In genomic region chr3:16511561-16512434, GRCh38 we compare ENCODE assay signal across 9 cellular contexts. TPM values are rescaled to one million over a fixed set of nuclear protein-coding genes. Genes with fewer than 3 reads are reported as not detected.
A peak's percentile ranks its signal among the peaks of the same experiment; 100 is the strongest.
DNase-seq lines count a peak whose midpoint lies in the region; ATAC-seq and TF ChIP-seq lines count a peak whose summit lies in the region.
"Had no signal": no experiment of that assay in that cellular context is flagged by ENCODE, and none has a peak within 500 bp of the region (broad histone marks: within the 10 kb centered on the region; RNA-seq: fewer than 3 reads in every experiment).

No MANE protein-coding gene starts in this region.

- H3K9me3 ChIP-seq in esophagus squamous epithelium = no peaks in the 10 kb centered on the region
- no peaks in the 10 kb centered on the region for H3K9me3 ChIP-seq in osteoblast (ENCODE audit: low read depth, low read length)
- H3K9me3 ChIP-seq in tibial artery = no peaks in the 10 kb centered on the region
- H3K9me3 ChIP-seq in PC-9 (ENCODE audit: insufficient read depth, low read depth) = no peaks in the 10 kb centered on the region

- H3K36me3 ChIP-seq in esophagus squamous epithelium (no peaks in the 10 kb centered on the region), osteoblast (ENCODE audit: insufficient read depth, low read length) (no peaks in the 10 kb centered on the region), tibial artery (no peaks in the 10 kb centered on the region), PC-9 (ENCODE audit: low read depth) (no peaks in the 10 kb centered on the region)

- intact Hi-C loops in esophagus squamous epithelium (cut with DNase I) (no loop called here), tibial artery (cut with DNase I; ENCODE audit: low total_unique reads) (loop anchor here (10.0 kb wide), 1 partner anchor 107 kb away; no protein-coding TSS in a partner anchor), PC-9 (cut with micrococcal nuclease; ENCODE audit: unreplicated experiment) (no loop called here)

- peaks cover 28% of the 10 kb centered on the region for H3K36me3 Mint-ChIP-seq in activated CD8-positive, alpha-beta memory T cell treated with anti-CD3 and anti-CD28 coated beads, Interleukin-2, amount 10 ng/mL, durations not matched to agents 7 days and 5 days

- H3K9me3 Mint-ChIP-seq in activated CD8-positive, alpha-beta memory T cell treated with anti-CD3 and anti-CD28 coated beads, Interleukin-2, amount 10 ng/mL, durations not matched to agents 7 days and 5 days (ENCODE audit: low read depth) = no peaks in the 10 kb centered on the region

- no peak for TF ChIP-seq CTCF in esophagus squamous epithelium (IDR thresholded peaks at IDR 0.05)
- TF ChIP-seq CTCF in osteoblast (IDR thresholded peaks at IDR 0.05; ENCODE audit: extremely low read depth, low read depth, low read length) = no peak
- no peak for TF ChIP-seq CTCF in tibial artery (IDR thresholded peaks at IDR 0.05)
- no peak for TF ChIP-seq CTCF in PC-9 (conservative IDR thresholded peaks at IDR 0.05)

- ATAC-seq in GM21737 (IDR thresholded peaks at IDR 0.05; ENCODE audit: unreplicated experiment) = peak; percentile 41
- ATAC-seq in activated CD8-positive, alpha-beta memory T cell treated with anti-CD3 and anti-CD28 coated beads, Interleukin-2, amount 10 ng/mL, durations not matched to agents 7 days and 5 days = peak; percentile 66

- no peaks in the 10 kb centered on the region for H3F3A ChIP-seq in PC-9 (ENCODE audit: insufficient read depth, low read depth)

- H3K4me3 ChIP-seq in GM08714 (ENCODE audit: low read length) (peak overlapping the region; percentile 90), esophagus squamous epithelium (peak overlapping the region; percentile 71 to 91 (median 73)), osteoblast (ENCODE audit: insufficient read depth, low read length) (peak overlapping the region; percentile 83), tibial artery (peak overlapping the region; percentile 85 to 91), PC-9 (no peak overlapping the region)

- DNase-seq in Kasumi-1 (lab: John Stamatoyannopoulos, UW) (peak; percentile 83 to 94), esophagus squamous epithelium (lab: John Stamatoyannopoulos, UW) (peak; percentile 24), osteoblast (ENCODE audit: insufficient read length, low spot score, missing footprints) (peak; percentile 98), tibial artery (peak; percentile 64 to 84), PC-9 (no peak)
- peak; percentile 94 for DNase-seq in activated CD8-positive, alpha-beta memory T cell treated with anti-CD3 and anti-CD28 coated beads, Interleukin-2, amount 10 ng/mL, durations not matched to agents 7 days and 5 days

- TF ChIP-seq POLR2A in esophagus squamous epithelium (IDR thresholded peaks at IDR 0.05) = peak in 1 of 4 donors; percentile 34

- peaks cover 26% of the 10 kb centered on the region for H4K20me1 ChIP-seq in osteoblast (ENCODE audit: insufficient read depth, low read length)
- no peaks in the 10 kb centered on the region for H4K20me1 ChIP-seq in PC-9 (ENCODE audit: insufficient read depth)

- WGBS in esophagus squamous epithelium, 2 donors = 33 to 41% methylated on average over 7 to 8 of the region's 11 CpGs

- H3K27ac ChIP-seq in esophagus squamous epithelium (peak overlapping the region; percentile 73 to 90 (median 84)), osteoblast (ENCODE audit: low read depth, low read length) (peak overlapping the region; percentile 94), tibial artery (peak overlapping the region; percentile 57 to 79), PC-9 (no peak overlapping the region)
- H3K27ac ChIP-seq: epithelial cell of prostate had no signal

- peaks cover 79% of the 10 kb centered on the region for H3K4me1 Mint-ChIP-seq in activated CD8-positive, alpha-beta memory T cell treated with anti-CD3 and anti-CD28 coated beads, Interleukin-2, amount 10 ng/mL, durations not matched to agents 7 days and 5 days

- H2AFZ ChIP-seq in osteoblast (ENCODE audit: low read length) (peak overlapping the region; percentile 77), PC-9 (no peak overlapping the region)

- H3K79me2 ChIP-seq in osteoblast (ENCODE audit: insufficient read depth, low read length) (peaks cover 55% of the 10 kb centered on the region), PC-9 (ENCODE audit: low read depth) (no peaks in the 10 kb centered on the region)

- H3K27ac Mint-ChIP-seq in activated CD8-positive, alpha-beta memory T cell treated with anti-CD3 and anti-CD28 coated beads, Interleukin-2, amount 10 ng/mL, durations not matched to agents 7 days and 5 days = peak overlapping the region; percentile 86

- peaks cover 0 to 25% (median 0%) of the 10 kb centered on the region in 4 donors for H3K27me3 ChIP-seq in esophagus squamous epithelium
- no peaks in the 10 kb centered on the region for H3K27me3 ChIP-seq in osteoblast (ENCODE audit: insufficient read depth, low read length)
- no peaks in the 10 kb centered on the region for H3K27me3 ChIP-seq in tibial artery
- H3K27me3 ChIP-seq in PC-9 (ENCODE audit: insufficient read depth, low read depth) = 0 out of 2 replicates have a peak, but pooled peaks cover 10% of the 10 kb centered on the region

- no peaks in the 10 kb centered on the region for H3K9me2 ChIP-seq in PC-9 (ENCODE audit: insufficient read depth)

- BruUV-seq in PC-9 (replicated peaks; lab: Mats Ljungman, UMichigan) = no TSS peak

- CTCF ChIA-PET in activated CD8-positive, alpha-beta memory T cell treated with anti-CD3 and anti-CD28 coated beads, Interleukin-2, amount 10 ng/mL, durations not matched to agents 7 days and 5 days (lab: Charles Lee) = interaction anchor here (0.9 to 2.6 kb wide), 18 partner anchors 9 to 257 kb away, joined by 3 to 12 read pairs (median 5); partner anchors contain the start of gene DPH3
- CTCF ChIA-PET in PC-9 (lab: Charles Lee) = no interaction called here

- peaks cover 8 to 72% (median 49%) of the 10 kb centered on the region in 3 donors for H3K4me1 ChIP-seq in esophagus squamous epithelium
- peaks cover 39% of the 10 kb centered on the region for H3K4me1 ChIP-seq in osteoblast (ENCODE audit: insufficient read depth, low read length)
- peaks cover 0 to 58% (median 21%) of the 10 kb centered on the region in 4 donors for H3K4me1 ChIP-seq in tibial artery
- no peaks in the 10 kb centered on the region for H3K4me1 ChIP-seq in PC-9 (replicated peaks; ENCODE audit: insufficient read depth)

- POLR2A ChIA-PET in PC-9 (lab: Charles Lee; ENCODE audit: unreplicated experiment) = no interaction called here

- H3K4me3 Mint-ChIP-seq in activated CD8-positive, alpha-beta memory T cell treated with anti-CD3 and anti-CD28 coated beads, Interleukin-2, amount 10 ng/mL, durations not matched to agents 7 days and 5 days = peak overlapping the region; percentile 100

- H3K4me2 ChIP-seq in osteoblast (ENCODE audit: insufficient read depth, low read length) = peak overlapping the region; percentile 84
- no peak overlapping the region for H3K4me2 ChIP-seq in PC-9

- H3K27me3 Mint-ChIP-seq in activated CD8-positive, alpha-beta memory T cell treated with anti-CD3 and anti-CD28 coated beads, Interleukin-2, amount 10 ng/mL, durations not matched to agents 7 days and 5 days = no peaks in the 10 kb centered on the region

RNA-seq across cellular contexts. Expression of gene RFTN1, which starts 1.7 kb away (rescaled TPM):
- total RNA-seq in activated CD8-positive, alpha-beta memory T cell treated with anti-CD3 and anti-CD28 coated beads, Interleukin-2, amount 10 ng/mL, durations not matched to agents 7 days and 5 days = 10 to 100 TPM; 78.0 to 96.7 TPM
- 10 to 100 TPM in 2 of 4 donors, 1 to 10 TPM in 2; 5.0 to 22.7 (median 12.4) TPM for total RNA-seq in esophagus squamous epithelium
- total RNA-seq in osteoblast = 94.6 and 99.2 TPM in 2 replicates
- 0.41 TPM in 1 of 2 replicates, not detected in the other for total RNA-seq in PC-9 (2021)

Comparison
In these comparisons a context has a peak if more than half of its experiments do, and no peak if none do; other contexts are left out.
1. DNase-seq: peak in Kasumi-1 (2 of 2), activated CD8-positive, alpha-beta memory T cell treated with anti-CD3 and anti-CD28 coated beads, Interleukin-2, amount 10 ng/mL, durations not matched to agents 7 days and 5 days (single experiment), esophagus squamous epithelium (single experiment), osteoblast (single experiment) and tibial artery (2 of 2); none in PC-9 (0 of 2).